In genomic region chr11:46369458-46370152, GRCh38 we compare ENCODE assay signal across 1 cellular context.
TF ChIP-seq lines count a peak whose summit lies in the region.

No MANE protein-coding gene starts in this region.

TF ChIP-seq in SK-N-SH, 30 proteins besides CTCF, POLR2A, EP300 and RAD21 (continued from another document):
- TF ChIP-seq ZBTB33 (IDR thresholded peaks at IDR 0.05; ENCODE audit: borderline replicate concordance, low read depth) (no peak), SMC3 (IDR thresholded peaks at IDR 0.05; ENCODE audit: low read depth, low read length) (peak; percentile 75), MAX (IDR thresholded peaks at IDR 0.05; ENCODE audit: low read depth) (peak; percentile 53), CHD2 (IDR thresholded peaks at IDR 0.05; ENCODE audit: low read length, partially characterized antibody) (no peak), POLR2AphosphoS5 (IDR thresholded peaks at IDR 0.05; ENCODE audit: low read depth, low read length) (no peak), FOXM1 (IDR thresholded peaks at IDR 0.05; ENCODE audit: low read depth) (no peak), RFX5 (IDR thresholded peaks at IDR 0.05; ENCODE audit: low read length) (no peak)
- TF ChIP-seq, protein P1, sequence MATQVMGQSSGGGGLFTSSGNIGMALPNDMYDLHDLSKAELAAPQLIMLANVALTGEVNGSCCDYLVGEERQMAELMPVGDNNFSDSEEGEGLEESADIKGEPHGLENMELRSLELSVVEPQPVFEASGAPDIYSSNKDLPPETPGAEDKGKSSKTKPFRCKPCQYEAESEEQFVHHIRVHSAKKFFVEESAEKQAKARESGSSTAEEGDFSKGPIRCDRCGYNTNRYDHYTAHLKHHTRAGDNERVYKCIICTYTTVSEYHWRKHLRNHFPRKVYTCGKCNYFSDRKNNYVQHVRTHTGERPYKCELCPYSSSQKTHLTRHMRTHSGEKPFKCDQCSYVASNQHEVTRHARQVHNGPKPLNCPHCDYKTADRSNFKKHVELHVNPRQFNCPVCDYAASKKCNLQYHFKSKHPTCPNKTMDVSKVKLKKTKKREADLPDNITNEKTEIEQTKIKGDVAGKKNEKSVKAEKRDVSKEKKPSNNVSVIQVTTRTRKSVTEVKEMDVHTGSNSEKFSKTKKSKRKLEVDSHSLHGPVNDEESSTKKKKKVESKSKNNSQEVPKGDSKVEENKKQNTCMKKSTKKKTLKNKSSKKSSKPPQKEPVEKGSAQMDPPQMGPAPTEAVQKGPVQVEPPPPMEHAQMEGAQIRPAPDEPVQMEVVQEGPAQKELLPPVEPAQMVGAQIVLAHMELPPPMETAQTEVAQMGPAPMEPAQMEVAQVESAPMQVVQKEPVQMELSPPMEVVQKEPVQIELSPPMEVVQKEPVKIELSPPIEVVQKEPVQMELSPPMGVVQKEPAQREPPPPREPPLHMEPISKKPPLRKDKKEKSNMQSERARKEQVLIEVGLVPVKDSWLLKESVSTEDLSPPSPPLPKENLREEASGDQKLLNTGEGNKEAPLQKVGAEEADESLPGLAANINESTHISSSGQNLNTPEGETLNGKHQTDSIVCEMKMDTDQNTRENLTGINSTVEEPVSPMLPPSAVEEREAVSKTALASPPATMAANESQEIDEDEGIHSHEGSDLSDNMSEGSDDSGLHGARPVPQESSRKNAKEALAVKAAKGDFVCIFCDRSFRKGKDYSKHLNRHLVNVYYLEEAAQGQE (IDR thresholded peaks at IDR 0.05; ENCODE audit: low read depth, low read length): no peak
